16 cellular contexts compared by ENCODE assay signal in genomic region chr11:108561535-108561991, GRCh38. TPM values are rescaled to one million over a fixed set of nuclear protein-coding genes. Genes with fewer than 3 reads are reported as not detected.
DNase-seq lines count a peak whose midpoint lies in the region; ATAC-seq and TF ChIP-seq lines count a peak whose summit lies in the region.
"Had no signal": no experiment of that assay in that cellular context is flagged by ENCODE, and none has a peak within 500 bp of the region (broad histone marks: within the 10 kb centered on the region; RNA-seq: fewer than 3 reads in every experiment).

No MANE protein-coding gene starts in this region.

- H3K36me3 ChIP-seq in RWPE2 (ENCODE audit: low read depth): no peaks in the 10 kb centered on the region
- H3K36me3 ChIP-seq in neural progenitor cell: no peaks in the 10 kb centered on the region
- no peaks in the 10 kb centered on the region for H3K36me3 ChIP-seq in naive thymus-derived CD4-positive, alpha-beta T cell (ENCODE audit: control insufficient read depth in 2 of 3, insufficient read depth in 3 of 3, low read length in 3 of 3)
- H3K36me3 ChIP-seq: left ventricle myocardium inferior, ovary, upper lobe of left lung had no signal

- no peaks in the 10 kb centered on the region for H3K79me2 ChIP-seq in neural progenitor cell (ENCODE audit: low read depth)

- no peak overlapping the region for H3K27ac Mint-ChIP-seq in neural progenitor cell
- no peak overlapping the region for H3K27ac Mint-ChIP-seq in naive thymus-derived CD4-positive, alpha-beta T cell

- intact Hi-C loops in naive thymus-derived CD4-positive, alpha-beta T cell (cut with micrococcal nuclease): no loop called here

- peaks cover 5% of the 10 kb centered on the region for H3K27me3 Mint-ChIP-seq in neural progenitor cell (ENCODE audit: insufficient read depth, low read depth)
- no peaks in the 10 kb centered on the region for H3K27me3 Mint-ChIP-seq in naive thymus-derived CD4-positive, alpha-beta T cell

- no peak overlapping the region for H3K9ac ChIP-seq in neural progenitor cell

- H3K4me3 Mint-ChIP-seq in neural progenitor cell: peak overlapping the region; percentile 35
- no peak overlapping the region for H3K4me3 Mint-ChIP-seq in naive thymus-derived CD4-positive, alpha-beta T cell

- H3K27ac ChIP-seq in RWPE2 (ENCODE audit: poor library complexity, severe bottlenecking) (no peak overlapping the region), neural progenitor cell (no peak overlapping the region)
- H3K27ac ChIP-seq in naive thymus-derived CD4-positive, alpha-beta T cell (ENCODE audit: low read depth, low read length): no peak overlapping the region
- H3K27ac ChIP-seq: left ventricle myocardium inferior, ovary had no signal

- peak; percentile 32 for DNase-seq in AG20443 (ENCODE audit: low spot score)
- no peak for DNase-seq in RWPE2 (ENCODE audit: low spot score)
- peak; percentile 64 for DNase-seq in fibroblast of gingiva (ENCODE audit: low read depth)
- DNase-seq in neural progenitor cell (ENCODE audit: low spot score): no peak
- DNase-seq in naive thymus-derived CD4-positive, alpha-beta T cell: no peak
- no peak for DNase-seq in G401 (ENCODE audit: low spot score)
- DNase-seq in activated effector memory CD4-positive, alpha-beta T cell treated with anti-CD3 and anti-CD28 coated beads, Interleukin-2, amount 50 U/mL, for 16 hours: no peak
- DNase-seq: DMS53; head of caudate nucleus; left ventricle myocardium inferior; ovary; stimulated activated CD8-positive, alpha-beta memory T cell treated with anti-CD3 and anti-CD28 coated beads, Interleukin-4, amount 100 ng/mL, for 48 hours; upper lobe of left lung had no signal

- H3K36me3 Mint-ChIP-seq in neural progenitor cell: no peaks in the 10 kb centered on the region
- peaks cover 0 to 5% (median 4%) of the 10 kb centered on the region in 5 donors for H3K36me3 Mint-ChIP-seq in naive thymus-derived CD4-positive, alpha-beta T cell

- H3K4me3 ChIP-seq in RWPE2 (ENCODE audit: severe bottlenecking) (no peak overlapping the region), neural progenitor cell (no peak overlapping the region)
- H3K4me3 ChIP-seq in naive thymus-derived CD4-positive, alpha-beta T cell (ENCODE audit: low read length): no peak overlapping the region
- H3K4me3 ChIP-seq: left ventricle myocardium inferior, ovary, upper lobe of left lung had no signal

- POLR2A ChIA-PET in naive thymus-derived CD4-positive, alpha-beta T cell (lab: Charles Lee): no interaction called here

- no peak for TF ChIP-seq CTCF in RWPE2 (IDR thresholded peaks at IDR 0.05; ENCODE audit: poor library complexity, severe bottlenecking)
- TF ChIP-seq CTCF in neural progenitor cell (IDR thresholded peaks at IDR 0.05): no peak

- no peaks in the 10 kb centered on the region for H3K9me3 ChIP-seq in RWPE2 (ENCODE audit: severe bottlenecking)
- H3K9me3 ChIP-seq in neural progenitor cell (ENCODE audit: low read depth): no peaks in the 10 kb centered on the region
- no peaks in the 10 kb centered on the region for H3K9me3 ChIP-seq in naive thymus-derived CD4-positive, alpha-beta T cell (ENCODE audit: control insufficient read depth in 2 of 3, low read length in 3 of 3)
- H3K9me3 ChIP-seq: left ventricle myocardium inferior, ovary, upper lobe of left lung had no signal

- in situ Hi-C loops in G401 (cut with HindIII; ENCODE audit: low sequenced_read_pairs): no loop called here

- no peaks in the 10 kb centered on the region for H3K27me3 ChIP-seq in RWPE2 (ENCODE audit: insufficient read depth, poor library complexity, severe bottlenecking)
- H3K27me3 ChIP-seq in neural progenitor cell: no peaks in the 10 kb centered on the region
- H3K27me3 ChIP-seq in naive thymus-derived CD4-positive, alpha-beta T cell (ENCODE audit: control insufficient read depth in 2 of 2, insufficient read depth in 2 of 2, low read length in 2 of 2): no peaks in the 10 kb centered on the region
- H3K27me3 ChIP-seq: ovary, upper lobe of left lung had no signal

- H3K4me2 ChIP-seq in neural progenitor cell: no peak overlapping the region

- H3K4me1 ChIP-seq in RWPE2 (ENCODE audit: insufficient read depth, poor library complexity, severe bottlenecking): peaks cover 6% of the 10 kb centered on the region
- H3K4me1 ChIP-seq in neural progenitor cell: peaks cover 11% of the 10 kb centered on the region
- H3K4me1 ChIP-seq in naive thymus-derived CD4-positive, alpha-beta T cell (ENCODE audit: control insufficient read depth in 2 of 2, insufficient read depth in 2 of 2, low read length in 2 of 2): peaks cover 0 to 18% of the 10 kb centered on the region in 2 donors
- H3K4me1 ChIP-seq: left ventricle myocardium inferior had no signal

- CTCF ChIA-PET in naive thymus-derived CD4-positive, alpha-beta T cell (lab: Charles Lee): no interaction called here

- H3F3A ChIP-seq in neural progenitor cell (ENCODE audit: low read depth): no peaks in the 10 kb centered on the region

- H2AFZ ChIP-seq in neural progenitor cell (replicated peaks): no peak overlapping the region

- peaks cover 17% of the 10 kb centered on the region for H3K4me1 Mint-ChIP-seq in neural progenitor cell
- peaks cover 13 to 26% (median 24%) of the 10 kb centered on the region in 7 donors for H3K4me1 Mint-ChIP-seq in naive thymus-derived CD4-positive, alpha-beta T cell

- no peaks in the 10 kb centered on the region for H4K20me1 ChIP-seq in neural progenitor cell (ENCODE audit: low read depth)

- peak; percentile 44; the same call in 1 of the 3 replicates for ATAC-seq in RWPE2 (ENCODE audit: low read depth)
- no peak for ATAC-seq in naive thymus-derived CD4-positive, alpha-beta T cell
- ATAC-seq in HG03097 (IDR thresholded peaks at IDR 0.05; ENCODE audit: low FRiP score, unreplicated experiment): no peak
- ATAC-seq: activated CD4-positive, CD25-positive, alpha-beta regulatory T cell treated with anti-CD3 and anti-CD28 coated beads, Interleukin-2, amount 50 U/mL, for 24 hours had no signal

- no peaks in the 10 kb centered on the region for H3K9me3 Mint-ChIP-seq in neural progenitor cell
- peaks cover 0 to 4% (median 0%) of the 10 kb centered on the region in 11 donors for H3K9me3 Mint-ChIP-seq in naive thymus-derived CD4-positive, alpha-beta T cell

RNA-seq across cellular contexts. Expression of gene EXPH5, which starts 32.0 kb away (rescaled TPM):
- total RNA-seq in neural progenitor cell (ENCODE audit: low replicate concordance): 0.84 and 1.4 TPM in 2 replicates
- 1 to 10 TPM; 1.9 to 8.3 (median 5.9) TPM for total RNA-seq in naive thymus-derived CD4-positive, alpha-beta T cell
- polyA plus RNA-seq in naive thymus-derived CD4-positive, alpha-beta T cell: 1 to 10 TPM in 1 of 2 donors, under 1 TPM in 1; 0.90 to 2.0 TPM
- 3.6 and 6.5 TPM in 2 replicates for total RNA-seq in G401 (2014; rRNA removed; shearing (Covaris generic))
- total RNA-seq: OCI-LY7 had no signal

Comparison
In these comparisons a context has a peak if more than half of its experiments do, and no peak if none do; other contexts are left out.
1. DNase-seq: peak in AG20443 (single experiment) and fibroblast of gingiva (single experiment); none in RWPE2 (single experiment), neural progenitor cell (single experiment), naive thymus-derived CD4-positive, alpha-beta T cell (0 of 9), G401 (single experiment) and activated effector memory CD4-positive, alpha-beta T cell treated with anti-CD3 and anti-CD28 coated beads, Interleukin-2, amount 50 U/mL, for 16 hours (single experiment).